ENCODE assay signal across 13 cellular contexts in the genomic region with DNA sequence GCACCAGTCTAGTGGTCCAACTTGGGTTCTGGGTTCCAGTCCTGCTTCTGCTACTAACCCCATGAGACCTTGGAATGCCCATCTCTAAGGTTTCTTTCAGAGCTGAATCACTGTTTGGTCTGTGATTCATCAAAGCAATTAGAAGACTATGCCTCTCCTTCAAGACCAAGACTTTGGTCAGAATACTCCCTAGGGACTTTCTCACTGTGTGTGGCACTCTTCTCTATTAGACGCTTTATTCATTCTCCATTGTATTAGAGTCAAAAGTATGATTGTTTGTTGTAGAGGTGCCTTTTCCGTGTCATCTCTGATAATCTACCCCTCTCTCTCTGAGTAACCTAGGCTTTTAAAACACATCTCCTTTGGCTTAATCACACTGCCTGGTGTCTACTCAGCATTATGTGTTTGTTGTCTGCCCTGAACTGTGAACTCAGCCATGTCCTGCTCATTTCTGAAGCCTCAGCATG.
A peak's percentile ranks its signal among the peaks of the same experiment; 100 is the strongest.
DNase-seq lines count a peak whose midpoint lies in the region; ATAC-seq, FAIRE-seq and TF ChIP-seq lines count a peak whose summit lies in the region.
"Had no signal": no experiment of that assay in that cellular context is flagged by ENCODE, and none has a peak within 500 bp of the region (broad histone marks: within the 10 kb centered on the region; RNA-seq: fewer than 3 reads in every experiment).

No MANE protein-coding gene starts in this region.

- no peak overlapping the region for H3K4me3 ChIP-seq in esophagus squamous epithelium
- H3K4me3 ChIP-seq in small intestine (ENCODE audit: low read depth in 1 of 2, low read length in 2 of 2), result no peak overlapping the region
- H3K4me3 ChIP-seq: K562 had no signal

- intact Hi-C loops in esophagus squamous epithelium (cut with DNase I), result no loop called here

- peaks cover 0 to 52% (median 12%) of the 10 kb centered on the region in 3 donors for H3K4me1 ChIP-seq in esophagus squamous epithelium
- H3K4me1 ChIP-seq in small intestine (ENCODE audit: control insufficient read depth in 2 of 2, insufficient read depth in 1 of 2, low read depth in 1 of 2, low read length in 1 of 2), result peaks cover 2 to 5% of the 10 kb centered on the region in 2 donors

- peak overlapping the region in 3 of 4 donors; percentile 53 to 65 (median 56) for H3K27ac ChIP-seq in esophagus squamous epithelium
- peak overlapping the region; percentile 39 to 62 for H3K27ac ChIP-seq in small intestine (ENCODE audit: low read depth in 1 of 2, low read length in 1 of 2)

- H3K27me3 ChIP-seq in esophagus squamous epithelium (no peaks in the 10 kb centered on the region), small intestine (ENCODE audit: control insufficient read depth in 2 of 2, insufficient read depth in 2 of 2, low read length in 2 of 2) (no peaks in the 10 kb centered on the region)

- TF ChIP-seq CTCF in esophagus squamous epithelium (IDR thresholded peaks at IDR 0.05), result no peak

- ATAC-seq in GM18868 (IDR thresholded peaks at IDR 0.05; ENCODE audit: unreplicated experiment) (peak; percentile 47), GM19395 (IDR thresholded peaks at IDR 0.05; ENCODE audit: unreplicated experiment) (no peak), GM19351 (IDR thresholded peaks at IDR 0.05; ENCODE audit: unreplicated experiment) (no peak)
- ATAC-seq: K562 had no signal

- H3K36me3 ChIP-seq in esophagus squamous epithelium, result peaks cover 0 to 6% (median 0%) of the 10 kb centered on the region in 3 donors
- peaks cover 0 to 2% of the 10 kb centered on the region in 2 donors for H3K36me3 ChIP-seq in small intestine (ENCODE audit: control insufficient read depth in 2 of 2, insufficient read depth in 2 of 2, low read length in 2 of 2)

- DNase-seq in RCC 7860 (ENCODE audit: low spot score) (peak; percentile 91), esophagus squamous epithelium (lab: John Stamatoyannopoulos, UW) (no peak), small intestine (peak; percentile 84), NCI-H1417 treated with DMSO at 0.1 percent for 48 hours (lab: John Stamatoyannopoulos, UW) (no peak)
- DNase-seq in activated CD8-positive, alpha-beta memory T cell treated with anti-CD3 and anti-CD28 coated beads, Interleukin-2, amount 50 U/mL, for 4 hours, result no peak
- DNase-seq: activated gamma-delta T cell treated with Interleukin-2 at 50 U/mL for 16 hours; NCI-H69; stimulated activated CD4-positive, alpha-beta T cell treated with anti-CD3 and anti-CD28 coated beads, Interleukin-12 subunit alpha, Interleukin-12 subunit beta, amount 100 ng/mL, for 4 hours had no signal

- H3K9me3 ChIP-seq in esophagus squamous epithelium (no peaks in the 10 kb centered on the region), small intestine (ENCODE audit: control insufficient read depth, low read depth) (no peaks in the 10 kb centered on the region)

- TF ChIP-seq POLR2A in esophagus squamous epithelium (IDR thresholded peaks at IDR 0.05), result no peak

- whole genome bisulfite sequencing in esophagus squamous epithelium, 2 donors, result 69% methylated on average over 2 of the region's 2 CpGs
- WGBS in small intestine, 3 donors, result 31 to 68% (median 48%) methylated on average over 2 of the region's 2 CpGs

- FAIRE-seq in RCC 7860 (lab: Jason Lieb, UNC) (peak; percentile 93), small intestine (lab: Jason Lieb, UNC) (no peak)
- FAIRE-seq: G401.6, K562 had no signal

Comparison
In these comparisons a context has a peak if more than half of its experiments do, and no peak if none do; other contexts are left out.
1. DNase-seq: peak in RCC 7860 (single experiment) and small intestine (single experiment); none in esophagus squamous epithelium (single experiment), NCI-H1417 treated with DMSO at 0.1 percent for 48 hours (single experiment) and activated CD8-positive, alpha-beta memory T cell treated with anti-CD3 and anti-CD28 coated beads, Interleukin-2, amount 50 U/mL, for 4 hours (single experiment).